Comparison of ENCODE assay signal across 22 cellular contexts in genomic region chr7:135463905-135464304, GRCh38.
"Had no signal": no experiment of that assay in that cellular context is flagged by ENCODE, and none has a peak within 500 bp of the region (broad histone marks: within the 10 kb centered on the region; RNA-seq: fewer than 3 reads in every experiment).

No MANE protein-coding gene starts in this region.

- H3K4me3 Mint-ChIP-seq: activated CD4-positive, alpha-beta T cell treated with anti-CD3 and anti-CD28 coated beads for 36 hours; activated naive CD4-positive, alpha-beta T cell treated with anti-CD3 and anti-CD28 coated beads for 36 hours; activated naive CD8-positive, alpha-beta T cell treated with anti-CD3 and anti-CD28 coated beads, Interleukin-2, amount 10 ng/mL, durations not matched to agents 7 days and 5 days; central memory CD8-positive, alpha-beta T cell; natural killer cell; WTC11 had no signal

- H3K9me3 Mint-ChIP-seq: activated naive CD4-positive, alpha-beta T cell treated with anti-CD3 and anti-CD28 coated beads for 36 hours; activated naive CD8-positive, alpha-beta T cell treated with anti-CD3 and anti-CD28 coated beads, Interleukin-2, amount 10 ng/mL, durations not matched to agents 7 days and 5 days; central memory CD8-positive, alpha-beta T cell; natural killer cell; WTC11 had no signal

- DNase-seq: activated CD4-positive, alpha-beta T cell treated with anti-CD3 and anti-CD28 coated beads for 36 hours; activated CD4-positive, alpha-beta T cell treated with anti-CD3 and anti-CD28 coated beads, Interleukin-2, amount 50 U/mL, for 4 hours; activated effector memory CD4-positive, alpha-beta T cell treated with Interleukin-2 at 50 U/mL for 16 hours; activated naive CD4-positive, alpha-beta T cell treated with anti-CD3 and anti-CD28 coated beads for 36 hours; activated naive CD8-positive, alpha-beta T cell treated with anti-CD3 and anti-CD28 coated beads, Interleukin-2, amount 10 ng/mL, durations not matched to agents 7 days and 5 days; activated T-cell treated with anti-CD3 and anti-CD28 coated beads, Interleukin-2, amount 50 U/mL, for 48 hours; amniotic stem cell; dorsolateral prefrontal cortex; hippocampal formation; kidney glomerular epithelial cell; left lung; natural killer cell; retina; sigmoid colon; stimulated activated CD4-positive, alpha-beta T cell treated with anti-CD3 and anti-CD28 coated beads, Interleukin-15, amount 100 ng/mL, for 24 hours; stimulated activated CD8-positive, alpha-beta memory T cell treated with anti-CD3 and anti-CD28 coated beads, Interleukin-4, amount 100 ng/mL, for 48 hours; stimulated activated naive CD8-positive, alpha-beta T cell treated with anti-CD3 and anti-CD28 coated beads, Interleukin-15, Interleukin-2, amounts not matched to agents 100 U/mL and 50 U/mL, for 24 hours; T-helper 9 cell; tibial artery had no signal

- H3K36me3 Mint-ChIP-seq: natural killer cell, WTC11 had no signal

- H3K27ac Mint-ChIP-seq: activated CD4-positive, alpha-beta T cell treated with anti-CD3 and anti-CD28 coated beads for 36 hours; activated naive CD4-positive, alpha-beta T cell treated with anti-CD3 and anti-CD28 coated beads for 36 hours; activated naive CD8-positive, alpha-beta T cell treated with anti-CD3 and anti-CD28 coated beads, Interleukin-2, amount 10 ng/mL, durations not matched to agents 7 days and 5 days; natural killer cell; progenitor cell of endocrine pancreas; WTC11 had no signal

- H3K27me3 Mint-ChIP-seq: activated CD4-positive, alpha-beta T cell treated with anti-CD3 and anti-CD28 coated beads for 36 hours; activated naive CD8-positive, alpha-beta T cell treated with anti-CD3 and anti-CD28 coated beads, Interleukin-2, amount 10 ng/mL, durations not matched to agents 7 days and 5 days; central memory CD8-positive, alpha-beta T cell; progenitor cell of endocrine pancreas had no signal
